21 cellular contexts compared by ENCODE assay signal in genomic region chr1:222068937-222069336, GRCh38.
DNase-seq lines count a peak whose midpoint lies in the region; ATAC-seq lines count a peak whose summit lies in the region.
"Had no signal": no experiment of that assay in that cellular context is flagged by ENCODE, and none has a peak within 500 bp of the region (broad histone marks: within the 10 kb centered on the region; RNA-seq: fewer than 3 reads in every experiment).

No MANE protein-coding gene starts in this region.

- no peaks in the 10 kb centered on the region for H3K27me3 Mint-ChIP-seq in activated CD4-positive, alpha-beta memory T cell treated with anti-CD3 and anti-CD28 coated beads, Interleukin-2, amount 10 ng/mL, durations not matched to agents 7 days and 5 days
- H3K27me3 Mint-ChIP-seq: activated CD4-positive, alpha-beta T cell treated with anti-CD3 and anti-CD28 coated beads, Interleukin-2, amount 10 ng/mL, durations not matched to agents 7 days and 5 days had no signal

- peak; percentile 8 for DNase-seq in CMK (ENCODE audit: low read depth)
- peak; percentile 73 for DNase-seq in HK-2 (ENCODE audit: unreplicated experiment)
- DNase-seq in SW480 (ENCODE audit: low spot score) = peak; percentile 68
- DNase-seq in iris pigment epithelial cell (ENCODE audit: low read depth) = peak; percentile 12
- DNase-seq in activated CD4-positive, alpha-beta memory T cell treated with anti-CD3 and anti-CD28 coated beads, Interleukin-2, amount 10 ng/mL, durations not matched to agents 7 days and 5 days = no peak
- no peak for DNase-seq in activated CD8-positive, alpha-beta memory T cell treated with anti-CD3 and anti-CD28 coated beads, Interleukin-2, amount 50 U/mL, for 48 hours
- DNase-seq: activated CD4-positive, alpha-beta T cell treated with anti-CD3 and anti-CD28 coated beads, Interleukin-2, amount 10 ng/mL, durations not matched to agents 7 days and 5 days; activated naive CD4-positive, alpha-beta T cell treated with Interleukin-2 at 50 U/mL for 16 hours; activated T-cell treated with anti-CD3 and anti-CD28 coated beads for 4 hours; DMS79; foreskin melanocyte; left ventricle myocardium inferior; NCI-H1436; NCI-H2171 treated with DMSO at 0.1 percent for 48 hours; nucleus accumbens; stimulated activated naive B cell treated with anti-CD40 and anti-IgM and Interleukin-4, amounts not matched to agents 10 μg/mL and 1 μg/mL and 100 μg/mL, for 72 hours; T1000; thyroid gland had no signal

- H3K36me3 Mint-ChIP-seq in activated CD4-positive, alpha-beta memory T cell treated with anti-CD3 and anti-CD28 coated beads, Interleukin-2, amount 10 ng/mL, durations not matched to agents 7 days and 5 days (ENCODE audit: low read depth) = no peaks in the 10 kb centered on the region

- POLR2A ChIA-PET in activated CD4-positive, alpha-beta memory T cell treated with anti-CD3 and anti-CD28 coated beads, Interleukin-2, amount 10 ng/mL, durations not matched to agents 7 days and 5 days (lab: Charles Lee) = no interaction called here

- CTCF ChIA-PET in activated CD4-positive, alpha-beta memory T cell treated with anti-CD3 and anti-CD28 coated beads, Interleukin-2, amount 10 ng/mL, durations not matched to agents 7 days and 5 days (lab: Charles Lee) = no interaction called here

- H3K9me3 Mint-ChIP-seq in activated CD4-positive, alpha-beta memory T cell treated with anti-CD3 and anti-CD28 coated beads, Interleukin-2, amount 10 ng/mL, durations not matched to agents 7 days and 5 days = peaks cover 12% of the 10 kb centered on the region

- H3K4me1 Mint-ChIP-seq in activated CD4-positive, alpha-beta memory T cell treated with anti-CD3 and anti-CD28 coated beads, Interleukin-2, amount 10 ng/mL, durations not matched to agents 7 days and 5 days = no peaks in the 10 kb centered on the region
- H3K4me1 Mint-ChIP-seq: activated CD4-positive, alpha-beta T cell treated with anti-CD3 and anti-CD28 coated beads, Interleukin-2, amount 10 ng/mL, durations not matched to agents 7 days and 5 days had no signal

- no peak overlapping the region for H3K4me3 Mint-ChIP-seq in activated CD4-positive, alpha-beta memory T cell treated with anti-CD3 and anti-CD28 coated beads, Interleukin-2, amount 10 ng/mL, durations not matched to agents 7 days and 5 days
- H3K4me3 Mint-ChIP-seq: activated CD4-positive, alpha-beta T cell treated with anti-CD3 and anti-CD28 coated beads, Interleukin-2, amount 10 ng/mL, durations not matched to agents 7 days and 5 days; stimulated activated naive B cell treated with anti-CD40 and anti-IgM and Interleukin-4, amounts not matched to agents 10 μg/mL and 1 μg/mL and 100 μg/mL, for 72 hours had no signal

- ATAC-seq in GM18517 (IDR thresholded peaks at IDR 0.05; ENCODE audit: unreplicated experiment) (no peak), HG03135 (IDR thresholded peaks at IDR 0.05; ENCODE audit: unreplicated experiment) (no peak)
- ATAC-seq: K562; stimulated activated naive B cell treated with anti-CD40 and anti-IgM and Interleukin-4, amounts not matched to agents 10 μg/mL and 1 μg/mL and 100 μg/mL, for 72 hours had no signal

- no peak overlapping the region for H3K27ac Mint-ChIP-seq in activated CD4-positive, alpha-beta memory T cell treated with anti-CD3 and anti-CD28 coated beads, Interleukin-2, amount 10 ng/mL, durations not matched to agents 7 days and 5 days
- H3K27ac Mint-ChIP-seq: activated CD4-positive, alpha-beta T cell treated with anti-CD3 and anti-CD28 coated beads, Interleukin-2, amount 10 ng/mL, durations not matched to agents 7 days and 5 days; stimulated activated naive B cell treated with anti-CD40 and anti-IgM and Interleukin-4, amounts not matched to agents 10 μg/mL and 1 μg/mL and 100 μg/mL, for 72 hours had no signal

Comparison
In these comparisons a context has a peak if more than half of its experiments do, and no peak if none do; other contexts are left out.
1. DNase-seq: peak in CMK (single experiment), HK-2 (single experiment), SW480 (single experiment) and iris pigment epithelial cell (single experiment); none in activated CD4-positive, alpha-beta memory T cell treated with anti-CD3 and anti-CD28 coated beads, Interleukin-2, amount 10 ng/mL, durations not matched to agents 7 days and 5 days (single experiment) and activated CD8-positive, alpha-beta memory T cell treated with anti-CD3 and anti-CD28 coated beads, Interleukin-2, amount 50 U/mL, for 48 hours (single experiment).